ENCODE assay signal across 13 cellular contexts in the genomic region with DNA sequence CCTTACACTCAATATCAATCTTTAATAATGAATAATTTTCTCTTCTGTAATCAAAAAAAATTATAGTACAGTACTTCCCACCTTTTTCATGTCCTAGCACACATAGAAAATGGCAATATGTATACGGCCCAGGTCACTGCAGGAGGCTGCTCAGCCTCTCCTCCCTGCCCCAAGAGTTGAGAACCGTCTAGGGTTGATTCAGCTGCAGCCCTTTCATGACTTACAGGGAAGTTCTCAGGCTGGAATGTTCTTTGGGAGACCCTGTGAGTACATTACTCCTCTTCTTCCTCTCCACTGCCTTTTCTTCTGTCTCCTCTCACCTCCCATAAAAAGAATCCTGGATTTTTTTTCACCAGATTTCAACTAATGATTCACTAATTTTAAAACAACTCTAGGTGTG.
DNase-seq lines count a peak whose midpoint lies in the region; ATAC-seq and TF ChIP-seq lines count a peak whose summit lies in the region.
"Had no signal": no experiment of that assay in that cellular context is flagged by ENCODE, and none has a peak within 500 bp of the region (broad histone marks: within the 10 kb centered on the region; RNA-seq: fewer than 3 reads in every experiment).

No MANE protein-coding gene starts in this region.

- H3K4me2 ChIP-seq in GM23338: no peak overlapping the region
- H3K4me2 ChIP-seq: BLaER1 treated with 17β-estradiol and CSF1 and Interleukin-3, amounts not matched to agents 10 nM and 100 nM had no signal

- POLR2A ChIA-PET in WTC11 (lab: Charles Lee): no interaction called here

- CTCF ChIA-PET in WTC11 (lab: Charles Lee): interaction anchor here (0.8 to 2.0 kb wide), 2 partner anchors 10 to 18 kb away, joined by 3 to 10 read pairs; no protein-coding TSS in a partner anchor

- no peaks in the 10 kb centered on the region for H3K79me2 ChIP-seq in GM23338 (replicated peaks; ENCODE audit: insufficient read depth)

- H3K9me3 Mint-ChIP-seq in GM23338 (no peaks in the 10 kb centered on the region; the same call in 2 of the 3 replicates), WTC11 (no peaks in the 10 kb centered on the region)
- no peaks in the 10 kb centered on the region for H3K9me3 Mint-ChIP-seq in stimulated activated naive B cell treated with anti-CD40 and anti-IgM and Interleukin-4, amounts not matched to agents 10 μg/mL and 1 μg/mL and 100 μg/mL, for 72 hours
- H3K9me3 Mint-ChIP-seq: CD8-positive, alpha-beta T cell had no signal

- DNase-seq in GM23338 (ENCODE audit: low spot score) (peak; percentile 10), WTC11 (ENCODE audit: low spot score) (no peak), kidney tubule cell (ENCODE audit: low spot score) (peak; percentile 36), SHP77 treated with DMSO at 0.1 percent for 48 hours (lab: John Stamatoyannopoulos, UW) (no peak)
- no peak for DNase-seq in stimulated activated naive B cell treated with anti-CD40 and anti-IgM and Interleukin-4, amounts not matched to agents 10 μg/mL and 1 μg/mL and 100 μg/mL, for 72 hours
- DNase-seq: CD8-positive, alpha-beta T cell; DMS 273 treated with DMSO at 0.1 percent for 48 hours; DMS53; H7 had no signal

- no peaks in the 10 kb centered on the region for H4K20me1 ChIP-seq in GM23338 (replicated peaks; ENCODE audit: insufficient read depth)
- H4K20me1 ChIP-seq: BLaER1 treated with 17β-estradiol and CSF1 and Interleukin-3, amounts not matched to agents 10 nM and 100 nM had no signal

- no peaks in the 10 kb centered on the region for H3K9me2 ChIP-seq in GM23338 (ENCODE audit: insufficient read depth)

- TF ChIP-seq CTCF in GM23338 (conservative IDR thresholded peaks at IDR 0.05; ENCODE audit: low read depth in 2 of 2): no peak
- TF ChIP-seq CTCF in WTC11 (IDR thresholded peaks at IDR 0.05): no peak

- H3K4me1 Mint-ChIP-seq in GM23338 (peaks cover 8% of the 10 kb centered on the region), WTC11 (peaks cover 14% of the 10 kb centered on the region)
- peaks cover 8 to 36% of the 10 kb centered on the region in 2 donors for H3K4me1 Mint-ChIP-seq in stimulated activated naive B cell treated with anti-CD40 and anti-IgM and Interleukin-4, amounts not matched to agents 10 μg/mL and 1 μg/mL and 100 μg/mL, for 72 hours

- H2AFZ ChIP-seq in GM23338: no peak overlapping the region
- H2AFZ ChIP-seq: GM23248 had no signal

- H3K27me3 ChIP-seq in GM23338 (ENCODE audit: insufficient read depth): no peaks in the 10 kb centered on the region
- H3K27me3 ChIP-seq: BLaER1 treated with 17β-estradiol and CSF1 and Interleukin-3, amounts not matched to agents 10 nM and 100 nM had no signal

- no peaks in the 10 kb centered on the region for H3K36me3 Mint-ChIP-seq in GM23338 (ENCODE audit: low read depth)
- no peaks in the 10 kb centered on the region for H3K36me3 Mint-ChIP-seq in WTC11
- H3K36me3 Mint-ChIP-seq in stimulated activated naive B cell treated with anti-CD40 and anti-IgM and Interleukin-4, amounts not matched to agents 10 μg/mL and 1 μg/mL and 100 μg/mL, for 72 hours: peaks cover 39 to 52% of the 10 kb centered on the region in 2 donors
- H3K36me3 Mint-ChIP-seq: CD8-positive, alpha-beta T cell had no signal

- H3K4me1 ChIP-seq in GM23338 (ENCODE audit: insufficient read depth): no peaks in the 10 kb centered on the region

- no peaks in the 10 kb centered on the region for H3F3A ChIP-seq in GM23338 (replicated peaks; ENCODE audit: low read depth)

- H3K36me3 ChIP-seq in GM23338 (ENCODE audit: insufficient read depth): no peaks in the 10 kb centered on the region

- H3K27ac ChIP-seq in GM23338 (ENCODE audit: low read depth): no peak overlapping the region
- H3K27ac ChIP-seq: BLaER1 treated with 17β-estradiol and CSF1 and Interleukin-3, amounts not matched to agents 10 nM and 100 nM; GM23248 had no signal

- ATAC-seq in GM23338: peak; percentile 60; the same call in 2 of the 3 replicates
- ATAC-seq in WTC11: peak; percentile 59
- no peak for ATAC-seq in GM21529 (IDR thresholded peaks at IDR 0.05; ENCODE audit: unreplicated experiment)
- ATAC-seq in stimulated activated naive B cell treated with anti-CD40 and anti-IgM and Interleukin-4, amounts not matched to agents 10 μg/mL and 1 μg/mL and 100 μg/mL, for 72 hours (replicated peaks): no peak
- ATAC-seq: CD8-positive, alpha-beta T cell had no signal

- H3K4me3 ChIP-seq in GM23338: no peak overlapping the region
- H3K4me3 ChIP-seq: BLaER1 treated with 17β-estradiol and CSF1 and Interleukin-3, amounts not matched to agents 10 nM and 100 nM; GM23248 had no signal

- H3K4me3 Mint-ChIP-seq in GM23338 (no peak overlapping the region), WTC11 (no peak overlapping the region)
- H3K4me3 Mint-ChIP-seq in stimulated activated naive B cell treated with anti-CD40 and anti-IgM and Interleukin-4, amounts not matched to agents 10 μg/mL and 1 μg/mL and 100 μg/mL, for 72 hours: no peak overlapping the region
- H3K4me3 Mint-ChIP-seq: B cell; CD8-positive, alpha-beta T cell had no signal

- no peak overlapping the region for H3K27ac Mint-ChIP-seq in GM23338
- H3K27ac Mint-ChIP-seq in WTC11: no peak overlapping the region
- H3K27ac Mint-ChIP-seq in stimulated activated naive B cell treated with anti-CD40 and anti-IgM and Interleukin-4, amounts not matched to agents 10 μg/mL and 1 μg/mL and 100 μg/mL, for 72 hours: no peak overlapping the region
- H3K27ac Mint-ChIP-seq: B cell; CD8-positive, alpha-beta T cell had no signal

- H3K27me3 Mint-ChIP-seq in GM23338 (ENCODE audit: insufficient read depth, low read depth, poor library complexity): no peaks in the 10 kb centered on the region
- H3K27me3 Mint-ChIP-seq in WTC11 (ENCODE audit: low read depth): no peaks in the 10 kb centered on the region
- no peaks in the 10 kb centered on the region for H3K27me3 Mint-ChIP-seq in stimulated activated naive B cell treated with anti-CD40 and anti-IgM and Interleukin-4, amounts not matched to agents 10 μg/mL and 1 μg/mL and 100 μg/mL, for 72 hours
- H3K27me3 Mint-ChIP-seq: B cell had no signal

TF ChIP-seq in GM23338, 12 proteins besides CTCF, POLR2A, EP300 and RAD21 (continues in another document):
- TF ChIP-seq CREB1 (CRISPR knock-in tag; IDR thresholded peaks at IDR 0.05; ENCODE audit: low read depth) (no peak), EZH2 (IDR thresholded peaks at IDR 0.05; ENCODE audit: low read depth, unreplicated experiment) (no peak)

TF ChIP-seq in WTC11, 78 proteins besides CTCF, POLR2A, EP300 and RAD21:
- no peak for TF ChIP-seq TP53 (CRISPR knock-in tag; IDR thresholded peaks at IDR 0.05)
- TF ChIP-seq ZNF263 (CRISPR knock-in tag; IDR thresholded peaks at IDR 0.05; ENCODE audit: low read depth): no peak
- TF ChIP-seq, protein P1, sequence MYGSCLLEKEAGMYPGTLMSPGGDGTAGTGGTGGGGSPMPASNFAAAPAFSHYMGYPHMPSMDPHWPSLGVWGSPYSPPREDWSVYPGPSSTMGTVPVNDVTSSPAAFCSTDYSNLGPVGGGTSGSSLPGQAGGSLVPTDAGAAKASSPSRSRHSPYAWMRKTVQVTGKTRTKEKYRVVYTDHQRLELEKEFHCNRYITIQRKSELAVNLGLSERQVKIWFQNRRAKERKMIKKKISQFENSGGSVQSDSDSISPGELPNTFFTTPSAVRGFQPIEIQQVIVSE (CRISPR knock-in tag; IDR thresholded peaks at IDR 0.05; ENCODE audit: borderline replicate concordance): no peak

Comparison
In these comparisons a context has a peak if more than half of its experiments do, and no peak if none do; other contexts are left out.
1. ATAC-seq: peak in GM23338 (single experiment) and WTC11 (single experiment); none in GM21529 (single experiment) and stimulated activated naive B cell treated with anti-CD40 and anti-IgM and Interleukin-4, amounts not matched to agents 10 μg/mL and 1 μg/mL and 100 μg/mL, for 72 hours (0 of 2).
2. DNase-seq: peak in GM23338 (single experiment) and kidney tubule cell (single experiment); none in WTC11 (single experiment), SHP77 treated with DMSO at 0.1 percent for 48 hours (single experiment) and stimulated activated naive B cell treated with anti-CD40 and anti-IgM and Interleukin-4, amounts not matched to agents 10 μg/mL and 1 μg/mL and 100 μg/mL, for 72 hours (single experiment).